9 cellular contexts compared by ENCODE assay signal in genomic region chr3:186259612-186260383, GRCh38.
DNase-seq lines count a peak whose midpoint lies in the region; ATAC-seq and TF ChIP-seq lines count a peak whose summit lies in the region.
"Had no signal": no experiment of that assay in that cellular context is flagged by ENCODE, and none has a peak within 500 bp of the region (broad histone marks: within the 10 kb centered on the region; RNA-seq: fewer than 3 reads in every experiment).

No MANE protein-coding gene starts in this region.

- H3K4me3 Mint-ChIP-seq in IgD-negative memory B cell, result peak overlapping the region in 2 of 4 donors; percentile 18 to 65
- H3K4me3 Mint-ChIP-seq: dendritic cell treated with granulocyte-macrophage colony-stimulating factor and Interleukin-4, amounts not matched to agents 40 ng/mL and 50 ng/mL, for 4 days had no signal

- peaks cover 18 to 30% (median 25%) of the 10 kb centered on the region in 3 donors for H3K4me1 Mint-ChIP-seq in IgD-negative memory B cell

- H3K36me3 Mint-ChIP-seq in IgD-negative memory B cell, result no peaks in the 10 kb centered on the region

- H3K36me3 ChIP-seq in SJCRH30 (no peaks in the 10 kb centered on the region), trophoblast cell (ENCODE audit: control insufficient read depth in 1 of 2, insufficient read depth in 2 of 2, low read length in 2 of 2) (no peaks in the 10 kb centered on the region), vagina (no peaks in the 10 kb centered on the region)

- H2BK5ac ChIP-seq in trophoblast cell (ENCODE audit: low read depth, low read length, poor library complexity), result no peak overlapping the region

- ATAC-seq in GM19468 (IDR thresholded peaks at IDR 0.05; ENCODE audit: extremely low read depth, unreplicated experiment), result peak; percentile 32

- no CpG with 5 or more reads among the region's 15 CpGs for WGBS in trophoblast cell (ENCODE audit: extremely low coverage, insufficient coverage, insufficient read length)

- no peaks in the 10 kb centered on the region for H3K27me3 Mint-ChIP-seq in IgD-negative memory B cell
- H3K27me3 Mint-ChIP-seq: dendritic cell treated with granulocyte-macrophage colony-stimulating factor and Interleukin-4, amounts not matched to agents 40 ng/mL and 50 ng/mL, for 4 days had no signal

- H3K18ac ChIP-seq in trophoblast cell (ENCODE audit: low read length), result no peak overlapping the region

- no peak overlapping the region for H4K8ac ChIP-seq in trophoblast cell (ENCODE audit: low read depth, low read length)

- TF ChIP-seq POLR2A in vagina (IDR thresholded peaks at IDR 0.05), result no peak

- H4K12ac ChIP-seq in trophoblast cell (ENCODE audit: low read depth, low read length), result no peak overlapping the region

- intact Hi-C loops in vagina (cut with DNase I), result loop anchor here (10.0 kb wide), 1 partner anchor 275 kb away; no protein-coding TSS in a partner anchor

- H3K4me3 ChIP-seq in SJCRH30 (no peak overlapping the region), trophoblast cell (ENCODE audit: low read depth, low read length) (no peak overlapping the region), vagina (no peak overlapping the region)

- peak in 2 of 3 experiments; percentile 36 to 47 for TF ChIP-seq CTCF in vagina (IDR thresholded peaks at IDR 0.05)

- no peak overlapping the region for H2BK12ac ChIP-seq in trophoblast cell (ENCODE audit: low read length)

- H3K27me3 ChIP-seq in SJCRH30 (no peaks in the 10 kb centered on the region), trophoblast cell (ENCODE audit: insufficient read depth, low read length) (no peaks in the 10 kb centered on the region), vagina (no peaks in the 10 kb centered on the region)

- peaks cover 2% of the 10 kb centered on the region for H3K79me1 ChIP-seq in trophoblast cell (ENCODE audit: low read length)

- no peaks in the 10 kb centered on the region for H3K79me2 ChIP-seq in trophoblast cell (ENCODE audit: control insufficient read depth, insufficient read depth, low read length, poor library complexity)

- H3K4me2 ChIP-seq in trophoblast cell (ENCODE audit: low read length), result peak overlapping the region; percentile 59

- H2BK120ac ChIP-seq in trophoblast cell (ENCODE audit: insufficient read depth, low read length, poor library complexity), result no peak overlapping the region

- H3K27ac ChIP-seq in SJCRH30 (no peak overlapping the region), trophoblast cell (ENCODE audit: low read depth, low read length) (peak overlapping the region; percentile 12), vagina (no peak overlapping the region)

- no peak overlapping the region for H2AK5ac ChIP-seq in trophoblast cell (ENCODE audit: low read length)

- no peak overlapping the region for H2AFZ ChIP-seq in trophoblast cell (ENCODE audit: insufficient read depth, low read length, poor library complexity)

- H3K9ac ChIP-seq in trophoblast cell (ENCODE audit: low read length), result no peak overlapping the region

- H3K4ac ChIP-seq in trophoblast cell (ENCODE audit: low read depth, low read length), result no peak overlapping the region

- no peaks in the 10 kb centered on the region for H3K9me3 Mint-ChIP-seq in IgD-negative memory B cell
- H3K9me3 Mint-ChIP-seq: dendritic cell treated with granulocyte-macrophage colony-stimulating factor and Interleukin-4, amounts not matched to agents 40 ng/mL and 50 ng/mL, for 4 days had no signal

- H3K4me1 ChIP-seq in SJCRH30 (peaks cover 5% of the 10 kb centered on the region; the same call in 1 of the 2 replicates), trophoblast cell (ENCODE audit: control insufficient read depth in 1 of 2, insufficient read depth in 2 of 2, low read length in 2 of 2) (peaks cover 6 to 7% of the 10 kb centered on the region in 2 experiments), vagina (peaks cover 9% of the 10 kb centered on the region)

- H3K9me3 ChIP-seq in SJCRH30 (replicated peaks) (no peaks in the 10 kb centered on the region), trophoblast cell (ENCODE audit: insufficient read depth, low read depth, low read length) (no peaks in the 10 kb centered on the region), vagina (no peaks in the 10 kb centered on the region)

- H3K14ac ChIP-seq in trophoblast cell (ENCODE audit: low read length), result no peak overlapping the region

- H4K91ac ChIP-seq in trophoblast cell (ENCODE audit: low read depth, low read length), result no peak overlapping the region

- H3K23ac ChIP-seq in trophoblast cell (ENCODE audit: low read length), result no peak overlapping the region

- H3K27ac Mint-ChIP-seq in IgD-negative memory B cell, result peak overlapping the region; percentile 55 to 81 (median 71)
- H3K27ac Mint-ChIP-seq: dendritic cell treated with granulocyte-macrophage colony-stimulating factor and Interleukin-4, amounts not matched to agents 40 ng/mL and 50 ng/mL, for 4 days had no signal

- DNase-seq in COR-L47 (lab: John Stamatoyannopoulos, UW) (peak; percentile 58), SJCRH30 (peak; percentile 14 to 51), glomerular visceral epithelial cell (ENCODE audit: extremely low spot score) (peak; percentile 74), trophoblast cell (peak; percentile 81 to 83), vagina (ENCODE audit: extremely low spot score in 2 of 2) (no peak)
- DNase-seq in activated gamma-delta T cell treated with anti-CD3 and anti-CD28 coated beads, Interleukin-2, amount 50 U/mL, for 16 hours (ENCODE audit: low read depth), result peak; percentile 44

Comparison
In these comparisons a context has a peak if more than half of its experiments do, and no peak if none do; other contexts are left out.
1. DNase-seq: peak in COR-L47 (single experiment), SJCRH30 (2 of 2), activated gamma-delta T cell treated with anti-CD3 and anti-CD28 coated beads, Interleukin-2, amount 50 U/mL, for 16 hours (single experiment), glomerular visceral epithelial cell (single experiment) and trophoblast cell (2 of 2); none in vagina (0 of 2).